Comparison of ENCODE assay signal across 2 cellular contexts in genomic region chr1:30905898-30906620, GRCh38.
TF ChIP-seq lines count a peak whose summit lies in the region.

No MANE protein-coding gene starts in this region.

TF ChIP-seq in HepG2, 621 proteins besides CTCF, POLR2A, EP300 and RAD21 (continued from another document):
- TF ChIP-seq ZNF318 (CRISPR knock-in tag; IDR thresholded peaks at IDR 0.05) (no peak), ZNF652 (CRISPR knock-in tag; IDR thresholded peaks at IDR 0.05; ENCODE audit: borderline replicate concordance, low read depth) (peak; percentile 58; the same call in 1 of the 2 replicates), ZSCAN30 (CRISPR knock-in tag; IDR thresholded peaks at IDR 0.05) (no peak), ZNF672 (CRISPR knock-in tag; IDR thresholded peaks at IDR 0.05) (no peak), ZNF850 (CRISPR knock-in tag; conservative IDR thresholded peaks at IDR 0.05) (no peak), ZNF580 (CRISPR knock-in tag; IDR thresholded peaks at IDR 0.05; ENCODE audit: borderline replicate concordance, low read depth) (no peak), HNRNPL (IDR thresholded peaks at IDR 0.05; ENCODE audit: low read depth, low read length) (0 out of 2 replicates have a peak, but pooled peaks have one; percentile 23), TEAD3 (CRISPR knock-in tag; optimal IDR thresholded peaks at IDR 0.05; ENCODE audit: borderline replicate concordance) (no peak)

TF ChIP-seq in WTC11, 78 proteins besides CTCF, POLR2A, EP300 and RAD21 (continued from another document):
- TF ChIP-seq ZNF263 (CRISPR knock-in tag; IDR thresholded peaks at IDR 0.05; ENCODE audit: low read depth) (no peak), PRRX2 (CRISPR knock-in tag; IDR thresholded peaks at IDR 0.05) (no peak), JAZF1 (CRISPR knock-in tag; IDR thresholded peaks at IDR 0.05) (no peak), MLX (CRISPR knock-in tag; IDR thresholded peaks at IDR 0.05) (no peak)
